In the genomic region with DNA sequence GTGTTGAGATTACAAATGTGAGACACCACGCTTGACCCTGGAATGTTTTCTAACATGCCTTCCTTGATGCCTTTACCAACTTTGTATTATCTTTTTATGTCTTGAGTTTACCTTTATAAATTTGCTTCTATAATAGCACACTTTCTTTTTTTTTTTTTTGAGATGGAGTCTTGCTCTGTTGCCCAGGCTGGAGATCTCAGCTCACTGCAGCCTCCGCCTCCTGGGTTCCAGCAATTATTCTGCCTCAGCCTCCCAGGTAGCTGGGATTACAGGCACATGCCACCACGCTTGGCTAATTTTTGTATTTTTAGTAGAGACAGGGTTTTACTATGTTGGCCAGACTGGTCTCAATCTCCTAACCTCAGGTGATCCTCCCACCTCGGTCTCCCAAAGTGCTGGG, we compare ENCODE assay signal across 1 cellular context. TPM values are rescaled to one million over a fixed set of nuclear protein-coding genes. Genes with fewer than 3 reads are reported as not detected.
"Had no signal": no experiment of that assay in that cellular context is flagged by ENCODE, and none has a peak within 500 bp of the region (broad histone marks: within the 10 kb centered on the region; RNA-seq: fewer than 3 reads in every experiment).

No MANE protein-coding gene starts in this region.

RNA-seq across cellular contexts. Expression of gene C1orf54, which starts 42.1 kb away (rescaled TPM):
- total RNA-seq: NCI-H460 had no signal
